Comparison of ENCODE assay signal across 19 cellular contexts in the genomic region with DNA sequence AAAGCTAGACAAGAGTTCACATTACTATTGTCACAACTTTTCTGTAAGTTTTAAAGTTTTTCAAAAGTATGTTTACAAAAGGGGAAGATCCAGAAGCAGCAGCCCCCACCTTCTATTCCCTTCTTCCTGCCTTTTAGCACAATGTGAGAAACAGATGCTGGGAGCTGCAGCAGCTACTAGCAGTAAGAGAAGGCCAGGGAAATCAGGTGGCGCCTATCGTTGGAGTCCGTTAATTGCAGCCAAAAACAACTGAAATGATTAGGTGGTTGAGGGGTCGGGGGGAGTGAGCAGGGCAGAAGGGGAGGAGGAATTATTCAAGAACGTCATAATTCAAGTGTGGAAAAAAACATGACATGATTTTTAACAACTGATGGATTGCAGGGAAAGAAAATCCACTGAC. TPM values are rescaled to one million over a fixed set of nuclear protein-coding genes. Genes with fewer than 3 reads are reported as not detected.
DNase-seq lines count a peak whose midpoint lies in the region; ATAC-seq, FAIRE-seq and TF ChIP-seq lines count a peak whose summit lies in the region.
"Had no signal": no experiment of that assay in that cellular context is flagged by ENCODE, and none has a peak within 500 bp of the region (broad histone marks: within the 10 kb centered on the region; RNA-seq: fewer than 3 reads in every experiment).

No MANE protein-coding gene starts in this region.

- H3K36me3 ChIP-seq in RWPE2 (ENCODE audit: low read depth) = peaks cover 7% of the 10 kb centered on the region; the same call in 1 of the 2 replicates
- H3K36me3 ChIP-seq: prostate gland, spleen, upper lobe of right lung had no signal

- H3K9me3 Mint-ChIP-seq in activated naive CD4-positive, alpha-beta T cell treated with anti-CD3 and anti-CD28 coated beads, Interleukin-2, amount 50 U/mL, for 24 hours = no peaks in the 10 kb centered on the region
- peaks cover 74% of the 10 kb centered on the region for H3K9me3 Mint-ChIP-seq in nephron progenitor cell

- H3K4me3 Mint-ChIP-seq in activated naive CD4-positive, alpha-beta T cell treated with anti-CD3 and anti-CD28 coated beads, Interleukin-2, amount 50 U/mL, for 24 hours = peak overlapping the region; percentile 16
- no peak overlapping the region for H3K4me3 Mint-ChIP-seq in nephron progenitor cell
- H3K4me3 Mint-ChIP-seq: activated CD4-positive, alpha-beta T cell treated with anti-CD3 and anti-CD28 coated beads, Interleukin-2, amount 10 ng/mL, durations not matched to agents 24 days and 14 days had no signal

- H3K4me3 ChIP-seq in RWPE2 (ENCODE audit: severe bottlenecking) = no peak overlapping the region
- H3K4me3 ChIP-seq: dorsolateral prefrontal cortex, prostate gland, spleen, upper lobe of right lung had no signal

- peaks cover 89% of the 10 kb centered on the region for H3K4me1 Mint-ChIP-seq in activated naive CD4-positive, alpha-beta T cell treated with anti-CD3 and anti-CD28 coated beads, Interleukin-2, amount 50 U/mL, for 24 hours
- peaks cover 19% of the 10 kb centered on the region for H3K4me1 Mint-ChIP-seq in nephron progenitor cell

- no peaks in the 10 kb centered on the region for H3K27me3 ChIP-seq in RWPE2 (ENCODE audit: insufficient read depth, poor library complexity, severe bottlenecking)
- no peaks in the 10 kb centered on the region for H3K27me3 ChIP-seq in foreskin keratinocyte
- H3K27me3 ChIP-seq: dorsolateral prefrontal cortex, spleen, upper lobe of right lung had no signal

- no peak for ATAC-seq in RWPE2 (ENCODE audit: low read depth)
- no peak for ATAC-seq in GM19023 (IDR thresholded peaks at IDR 0.05; ENCODE audit: unreplicated experiment)
- no peak for ATAC-seq in foreskin keratinocyte
- ATAC-seq in GM18861 (IDR thresholded peaks at IDR 0.05; ENCODE audit: unreplicated experiment) = no peak
- ATAC-seq: left colon, upper lobe of right lung had no signal

- H3K27ac ChIP-seq in RWPE2 (ENCODE audit: poor library complexity, severe bottlenecking) (peak overlapping the region; percentile 2), foreskin keratinocyte (no peak overlapping the region)
- H3K27ac ChIP-seq: prostate gland, upper lobe of right lung had no signal

- no peaks in the 10 kb centered on the region for H3K9me3 ChIP-seq in RWPE2 (ENCODE audit: severe bottlenecking)
- H3K9me3 ChIP-seq: prostate gland, spleen, upper lobe of right lung had no signal

- H3K36me3 Mint-ChIP-seq in activated naive CD4-positive, alpha-beta T cell treated with anti-CD3 and anti-CD28 coated beads, Interleukin-2, amount 50 U/mL, for 24 hours = peaks cover 7% of the 10 kb centered on the region
- H3K36me3 Mint-ChIP-seq in nephron progenitor cell (ENCODE audit: low read depth) = peaks cover 75% of the 10 kb centered on the region

- H3K27ac Mint-ChIP-seq in activated naive CD4-positive, alpha-beta T cell treated with anti-CD3 and anti-CD28 coated beads, Interleukin-2, amount 50 U/mL, for 24 hours = peak overlapping the region; percentile 48
- peak overlapping the region; percentile 49 for H3K27ac Mint-ChIP-seq in nephron progenitor cell
- H3K27ac Mint-ChIP-seq: activated CD4-positive, alpha-beta T cell treated with anti-CD3 and anti-CD28 coated beads, Interleukin-2, amount 10 ng/mL, durations not matched to agents 24 days and 14 days had no signal

- DNase-seq in activated naive CD4-positive, alpha-beta T cell treated with anti-CD3 and anti-CD28 coated beads, Interleukin-2, amount 50 U/mL, for 16 hours = no peak
- no peak for DNase-seq in RWPE2 (ENCODE audit: low spot score)
- no peak for DNase-seq in nephron progenitor cell
- DNase-seq in foreskin keratinocyte = no peak
- DNase-seq: activated CD4-positive, alpha-beta T cell treated with anti-CD3 and anti-CD28 coated beads, Interleukin-2, amount 10 ng/mL, durations not matched to agents 24 days and 14 days; activated naive CD4-positive, alpha-beta T cell treated with Interleukin-2 at 50 U/mL for 16 hours; COR-L47; dorsolateral prefrontal cortex; left colon; NCI-H1436 treated with DMSO at 0.1 percent for 48 hours; SIG-M5; spleen; stimulated activated naive CD4-positive, alpha-beta T cell treated with Interleukin-2 at 50 U/mL for 16 hours; upper lobe of right lung had no signal

- no peak for TF ChIP-seq CTCF in RWPE2 (IDR thresholded peaks at IDR 0.05; ENCODE audit: poor library complexity, severe bottlenecking)
- no peak for TF ChIP-seq CTCF in nephron progenitor cell (IDR thresholded peaks at IDR 0.05)
- TF ChIP-seq CTCF in foreskin keratinocyte (conservative IDR thresholded peaks at IDR 0.05) = no peak

- FAIRE-seq in endometrium (lab: Jason Lieb, UNC) = peak; percentile 72

- H3K4me1 ChIP-seq in RWPE2 (ENCODE audit: insufficient read depth, poor library complexity, severe bottlenecking) (peaks cover 19% of the 10 kb centered on the region), foreskin keratinocyte (peaks cover 16% of the 10 kb centered on the region)

- H3K27me3 Mint-ChIP-seq in activated naive CD4-positive, alpha-beta T cell treated with anti-CD3 and anti-CD28 coated beads, Interleukin-2, amount 50 U/mL, for 24 hours = no peaks in the 10 kb centered on the region
- no peaks in the 10 kb centered on the region for H3K27me3 Mint-ChIP-seq in nephron progenitor cell (ENCODE audit: low read depth, poor library complexity)
- H3K27me3 Mint-ChIP-seq: activated CD4-positive, alpha-beta T cell treated with anti-CD3 and anti-CD28 coated beads, Interleukin-2, amount 10 ng/mL, durations not matched to agents 24 days and 14 days had no signal

RNA-seq across cellular contexts. Expression of a gene that starts 27.4 kb away (rescaled TPM):
- total RNA-seq in foreskin keratinocyte = 57.3 and 61.7 TPM in 2 replicates
- polyA plus RNA-seq in foreskin keratinocyte = 10.6 and 11.9 TPM in 2 replicates
